26 cellular contexts compared by ENCODE assay signal in the genomic region with DNA sequence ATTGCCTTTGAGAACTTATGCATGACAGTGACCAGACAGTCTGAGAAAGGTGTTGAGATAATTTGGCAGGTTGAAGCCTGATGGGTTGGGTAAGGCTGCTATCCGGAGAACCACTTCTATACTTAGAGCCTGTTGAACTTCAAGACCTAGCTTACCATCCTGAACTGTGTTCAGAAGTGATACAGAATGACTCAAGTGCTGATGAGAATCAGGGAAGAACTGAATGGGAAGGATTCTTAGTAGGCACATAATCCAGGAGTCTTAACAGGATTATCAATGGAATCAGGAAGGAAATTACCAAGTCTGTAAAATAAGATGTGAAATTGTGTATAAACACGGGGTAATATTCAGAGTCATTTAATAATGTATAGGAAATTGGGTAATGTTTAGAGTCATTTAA. TPM values are rescaled to one million over a fixed set of nuclear protein-coding genes. Genes with fewer than 3 reads are reported as not detected.
DNase-seq lines count a peak whose midpoint lies in the region; ATAC-seq, FAIRE-seq and TF ChIP-seq lines count a peak whose summit lies in the region.
"Had no signal": no experiment of that assay in that cellular context is flagged by ENCODE, and none has a peak within 500 bp of the region (broad histone marks: within the 10 kb centered on the region; RNA-seq: fewer than 3 reads in every experiment).

No MANE protein-coding gene starts in this region.

- DNase-seq in Daoy (ENCODE audit: low read depth) = peak; percentile 34
- DNase-seq in NCI-H226 = peak; percentile 40
- peak; percentile 78 for DNase-seq in bronchial epithelial cell (ENCODE audit: low read depth)
- no peak for DNase-seq in keratinocyte (ENCODE audit: low read depth, low spot score)
- no peak for DNase-seq in stimulated activated naive CD8-positive, alpha-beta T cell treated with anti-CD3 and anti-CD28 coated beads, Interleukin-15, Interleukin-2, amounts not matched to agents 100 U/mL and 50 U/mL, for 24 hours
- DNase-seq in activated CD4-positive, alpha-beta T cell treated with anti-CD3 and anti-CD28 coated beads for 36 hours = no peak
- DNase-seq in NCI-H2227 (lab: John Stamatoyannopoulos, UW; ENCODE audit: unreplicated experiment) = no peak
- DNase-seq in NCI-H1048 (lab: John Stamatoyannopoulos, UW) = no peak
- DNase-seq: BE2C; CD8-positive, alpha-beta T cell; DMS79 treated with DMSO at 0.1 percent for 48 hours; GDM1; MG63; NCI-H1092 treated with DMSO at 0.1 percent for 48 hours; NCI-H1694; NCI-H2107; NCI-H345; NCI-H69; T-helper 1 cell had no signal

- no peaks in the 10 kb centered on the region for H3K4me1 Mint-ChIP-seq in activated CD4-positive, alpha-beta T cell treated with anti-CD3 and anti-CD28 coated beads for 36 hours
- H3K4me1 Mint-ChIP-seq: GM23338 had no signal

- no peak overlapping the region for H3K4me3 ChIP-seq in bronchial epithelial cell (ENCODE audit: low read depth, low read length)
- no peak overlapping the region for H3K4me3 ChIP-seq in keratinocyte (ENCODE audit: control insufficient read depth in 2 of 3, extremely low read depth in 1 of 3, insufficient read depth in 2 of 3, low read depth in 1 of 3, low read length in 3 of 3)
- H3K4me3 ChIP-seq: GM23338, MG63 had no signal

- H3K36me3 Mint-ChIP-seq in activated CD4-positive, alpha-beta T cell treated with anti-CD3 and anti-CD28 coated beads for 36 hours (ENCODE audit: low read depth) = no peaks in the 10 kb centered on the region
- H3K36me3 Mint-ChIP-seq: CD8-positive, alpha-beta T cell had no signal

- TF ChIP-seq CTCF in bronchial epithelial cell (IDR thresholded peaks at IDR 0.05; ENCODE audit: insufficient read depth, low read length, severe bottlenecking) (no peak), keratinocyte (optimal IDR thresholded peaks at IDR 0.05 in 1 of 3, IDR thresholded peaks at IDR 0.05 in 1 of 3, conservative IDR thresholded peaks at IDR 0.05 in 1 of 3; ENCODE audit: extremely low read depth in 1 of 3, insufficient read depth in 2 of 3, low read length in 3 of 3) (no peak)

- H3K27me3 Mint-ChIP-seq in activated CD4-positive, alpha-beta T cell treated with anti-CD3 and anti-CD28 coated beads for 36 hours = peaks cover 18% of the 10 kb centered on the region

- H2AFZ ChIP-seq in keratinocyte (ENCODE audit: control insufficient read depth, low read length) = no peak overlapping the region
- H2AFZ ChIP-seq: GM23338 had no signal

- H3K9me3 ChIP-seq in keratinocyte (ENCODE audit: control insufficient read depth, low read depth, low read length) = no peaks in the 10 kb centered on the region
- H3K9me3 ChIP-seq: BE2C, MG63 had no signal

- no peaks in the 10 kb centered on the region for H3K9me1 ChIP-seq in keratinocyte (ENCODE audit: control insufficient read depth, extremely low read depth, insufficient read depth, low read length)

- CTCF ChIA-PET in activated CD4-positive, alpha-beta T cell treated with anti-CD3 and anti-CD28 coated beads for 36 hours (lab: Charles Lee) = no interaction called here

- dilution Hi-C loops in keratinocyte (cut with MboI; ENCODE audit: extremely low pct_ligation_motif_present, low sequenced_read_pairs) = no loop called here

- H3K27ac Mint-ChIP-seq in activated CD4-positive, alpha-beta T cell treated with anti-CD3 and anti-CD28 coated beads for 36 hours = no peak overlapping the region
- H3K27ac Mint-ChIP-seq: CD8-positive, alpha-beta T cell; GM23338 had no signal

- H3K4me2 ChIP-seq in keratinocyte (ENCODE audit: control insufficient read depth, extremely low read depth, insufficient read depth, low read depth, low read length) = no peak overlapping the region
- H3K4me2 ChIP-seq: GM23338 had no signal

- intact Hi-C loops in activated CD4-positive, alpha-beta T cell treated with anti-CD3 and anti-CD28 coated beads for 36 hours (cut with DNase I, micrococcal nuclease) = no loop called here

- ATAC-seq in stimulated activated naive CD8-positive, alpha-beta T cell treated with anti-CD3 and anti-CD28 coated beads, Interleukin-15, Interleukin-2, amounts not matched to agents 100 U/mL and 50 U/mL, for 24 hours = no peak
- ATAC-seq in activated CD4-positive, alpha-beta T cell treated with anti-CD3 and anti-CD28 coated beads for 36 hours = no peak
- ATAC-seq: CD8-positive, alpha-beta T cell; GM23338; HCT116; HepG2; Panc1; Right ventricle myocardium inferior had no signal

- H3K9ac ChIP-seq in keratinocyte (ENCODE audit: control insufficient read depth, extremely low read depth, insufficient read depth, low read length) = no peak overlapping the region

- H3K36me3 ChIP-seq in bronchial epithelial cell (ENCODE audit: control insufficient read depth, insufficient read depth, low read length) (no peaks in the 10 kb centered on the region), keratinocyte (ENCODE audit: control insufficient read depth in 2 of 2, extremely low read depth in 1 of 2, insufficient read depth in 2 of 2, low read length in 2 of 2) (no peaks in the 10 kb centered on the region)
- H3K36me3 ChIP-seq: BE2C, MG63 had no signal

- FAIRE-seq in bronchial epithelial cell (lab: Jason Lieb, UNC) = no peak
- peak; percentile 74 for FAIRE-seq in keratinocyte (lab: Jason Lieb, UNC)
- FAIRE-seq: GM12891, GM18507, HepG2 had no signal

- no peaks in the 10 kb centered on the region for H4K20me1 ChIP-seq in keratinocyte (ENCODE audit: control insufficient read depth, extremely low read depth, insufficient read depth, low read length)

- POLR2A ChIA-PET in activated CD4-positive, alpha-beta T cell treated with anti-CD3 and anti-CD28 coated beads for 36 hours (lab: Charles Lee) = no interaction called here

- H3K4me3 Mint-ChIP-seq in activated CD4-positive, alpha-beta T cell treated with anti-CD3 and anti-CD28 coated beads for 36 hours = no peak overlapping the region
- H3K4me3 Mint-ChIP-seq: CD8-positive, alpha-beta T cell; GM23338 had no signal

- peaks cover 12% of the 10 kb centered on the region for H3K4me1 ChIP-seq in keratinocyte (ENCODE audit: control insufficient read depth, extremely low read depth, insufficient read depth, low read length)
- H3K4me1 ChIP-seq: BE2C had no signal

- peak overlapping the region; percentile 33 for H3K27ac ChIP-seq in keratinocyte (ENCODE audit: control insufficient read depth, insufficient read depth, low read length)

- H3K27me3 ChIP-seq in bronchial epithelial cell (ENCODE audit: control insufficient read depth, insufficient read depth, low read length) (no peaks in the 10 kb centered on the region), keratinocyte (ENCODE audit: control insufficient read depth, extremely low read depth, insufficient read depth, low read length) (no peaks in the 10 kb centered on the region)
- H3K27me3 ChIP-seq: MG63 had no signal

- H3K9me3 Mint-ChIP-seq in activated CD4-positive, alpha-beta T cell treated with anti-CD3 and anti-CD28 coated beads for 36 hours (ENCODE audit: low read depth) = no peaks in the 10 kb centered on the region
- H3K9me3 Mint-ChIP-seq: CD8-positive, alpha-beta T cell; GM23338 had no signal

- H3K79me2 ChIP-seq in keratinocyte (ENCODE audit: control insufficient read depth, insufficient read depth, low read length) = no peaks in the 10 kb centered on the region

RNA-seq across cellular contexts. Expression of a gene that starts 9.0 kb away (rescaled TPM):
- total RNA-seq in Daoy (2014; rRNA removed; shearing (Covaris generic)) = 8.3 and 9.9 TPM in 2 replicates
- 0.13 and 1.3 TPM in 2 replicates for total RNA-seq in bronchial epithelial cell
- 0.39 to 2.6 TPM (median 0.77 TPM) in 3 replicates for polyA plus RNA-seq in keratinocyte
- 0.07 TPM for polyA plus RNA-seq in keratinocyte (2011; ENCODE audit: low read depth)
- polyA plus RNA-seq in keratinocyte (2011; cell fraction: cytosol; rRNA removed) = 0.45 and 0.60 TPM in 2 replicates
- 2.5 and 2.6 TPM in 2 replicates for polyA plus RNA-seq in keratinocyte (2011; cell fraction: nucleus; rRNA removed)
- 0.04 and 1.9 TPM in 2 replicates for polyA plus RNA-seq in keratinocyte (2012; ENCODE audit: low replicate concordance)
- 2.3 to 10.1 TPM (median 3.2 TPM) in 3 replicates for polyA minus RNA-seq in keratinocyte
- 1.2 TPM for polyA minus RNA-seq in keratinocyte (2011; cell fraction: cytosol; rRNA and poly(A)+ RNA removed)
- 5.8 and 8.8 TPM in 2 replicates for polyA minus RNA-seq in keratinocyte (2011; cell fraction: nucleus; rRNA and poly(A)+ RNA removed)
- not detected for total RNA-seq in activated CD4-positive, alpha-beta T cell treated with anti-CD3 and anti-CD28 coated beads for 36 hours
- total RNA-seq: CD8-positive, alpha-beta T cell had no signal

Comparison
In these comparisons a context has a peak if more than half of its experiments do, and no peak if none do; other contexts are left out.
1. DNase-seq: peak in Daoy (single experiment), NCI-H226 (single experiment) and bronchial epithelial cell (single experiment); none in keratinocyte (single experiment), stimulated activated naive CD8-positive, alpha-beta T cell treated with anti-CD3 and anti-CD28 coated beads, Interleukin-15, Interleukin-2, amounts not matched to agents 100 U/mL and 50 U/mL, for 24 hours (single experiment), activated CD4-positive, alpha-beta T cell treated with anti-CD3 and anti-CD28 coated beads for 36 hours (single experiment), NCI-H2227 (single experiment) and NCI-H1048 (single experiment).